ENCODE assay signal across 19 cellular contexts in genomic region chr16:21526923-21527807, GRCh38.
A peak's percentile ranks its signal among the peaks of the same experiment; 100 is the strongest.
DNase-seq lines count a peak whose midpoint lies in the region; ATAC-seq and TF ChIP-seq lines count a peak whose summit lies in the region.
"Had no signal": no experiment of that assay in that cellular context is flagged by ENCODE, and none has a peak within 500 bp of the region (broad histone marks: within the 10 kb centered on the region; RNA-seq: fewer than 3 reads in every experiment).

No MANE protein-coding gene starts in this region.

- H3K27ac ChIP-seq in right atrium auricular region: no peak overlapping the region
- H3K27ac ChIP-seq in RWPE1: peak overlapping the region; percentile 17; the same call in 1 of the 2 replicates
- no peak overlapping the region for H3K27ac ChIP-seq in spleen
- H3K27ac ChIP-seq: esophagus squamous epithelium, ovary, Peyer's patch, sigmoid colon, tibial artery had no signal

- ATAC-seq in left cardiac atrium (no peak), HG02642 (IDR thresholded peaks at IDR 0.05; ENCODE audit: poor library complexity, unreplicated experiment) (no peak)
- ATAC-seq: left lobe of liver, mucosa of descending colon had no signal

- H3K9me3 ChIP-seq in right atrium auricular region (no peaks in the 10 kb centered on the region), spleen (no peaks in the 10 kb centered on the region)
- H3K9me3 ChIP-seq: esophagus squamous epithelium, mucosa of descending colon, ovary, Peyer's patch, sigmoid colon, tibial artery had no signal

- no peak overlapping the region for H3K4me3 ChIP-seq in right atrium auricular region
- no peak overlapping the region for H3K4me3 ChIP-seq in spleen
- H3K4me3 ChIP-seq: esophagus squamous epithelium, mucosa of descending colon, ovary, Peyer's patch, sigmoid colon, tibial artery had no signal

- H3K4me1 ChIP-seq in right atrium auricular region: no peaks in the 10 kb centered on the region
- no peaks in the 10 kb centered on the region for H3K4me1 ChIP-seq in spleen
- H3K4me1 ChIP-seq: esophagus squamous epithelium, Peyer's patch, sigmoid colon, tibial artery had no signal

- H3K27me3 ChIP-seq in right atrium auricular region (no peaks in the 10 kb centered on the region), spleen (replicated peaks in 1 of 7) (no peaks in the 10 kb centered on the region)
- H3K27me3 ChIP-seq: ovary, Peyer's patch, sigmoid colon, tibial artery had no signal

- POLR2A ChIA-PET in RWPE1 (lab: Yijun Ruan, JAX; ENCODE audit: low non-redundant PET): no interaction called here

- DNase-seq in left cardiac atrium: peak; percentile 20
- DNase-seq in right atrium auricular region (ENCODE audit: low spot score): no peak
- no peak for DNase-seq in RWPE1 (ENCODE audit: low spot score)
- peak; percentile 14 for DNase-seq in iPS-NIHi7 (ENCODE audit: extremely low spot score)
- peak; percentile 68 for DNase-seq in spleen
- DNase-seq in activated CD4-positive, CD25-positive, alpha-beta regulatory T cell (lab: John Stamatoyannopoulos, UW): no peak
- DNase-seq in amygdala (lab: John Stamatoyannopoulos, UW): no peak
- DNase-seq: activated CD4-positive, alpha-beta T cell treated with anti-CD3 and anti-CD28 coated beads, Interleukin-2, amount 10 ng/mL, durations not matched to agents 24 days and 14 days; activated CD8-positive, alpha-beta memory T cell treated with anti-CD3 and anti-CD28 coated beads, Interleukin-2, amount 50 U/mL, for 48 hours; activated effector memory CD4-positive, alpha-beta T cell treated with Interleukin-2 at 50 U/mL for 16 hours; esophagus squamous epithelium; mucosa of descending colon; ovary; sigmoid colon; stimulated activated naive CD4-positive, alpha-beta T cell; tibial artery had no signal

- TF ChIP-seq CTCF in right atrium auricular region (IDR thresholded peaks at IDR 0.05): no peak
- TF ChIP-seq CTCF in RWPE1 (conservative IDR thresholded peaks at IDR 0.05; ENCODE audit: low read depth): no peak
- TF ChIP-seq CTCF in spleen (IDR thresholded peaks at IDR 0.05 in 8 of 11, conservative IDR thresholded peaks at IDR 0.05 in 3 of 11): no peak

- H3K36me3 ChIP-seq in right atrium auricular region (no peaks in the 10 kb centered on the region), spleen (no peaks in the 10 kb centered on the region)
- H3K36me3 ChIP-seq: esophagus squamous epithelium, ovary, Peyer's patch, sigmoid colon, tibial artery had no signal

- WGBS in spleen, 5 donors: 77 to 88% (median 85%) methylated on average over 16 to 20 of the region's 20 CpGs

- intact Hi-C loops in left cardiac atrium (cut with DNase I) (no loop called here), spleen (cut with DNase I; ENCODE audit: low total_unique reads) (no loop called here)

- TF ChIP-seq POLR2A in spleen (IDR thresholded peaks at IDR 0.05): no peak

- CTCF ChIA-PET in RWPE1 (lab: Yijun Ruan, JAX): no interaction called here

Comparison
In these comparisons a context has a peak if more than half of its experiments do, and no peak if none do; other contexts are left out.
1. DNase-seq: peak in left cardiac atrium (single experiment), iPS-NIHi7 (single experiment) and spleen (single experiment); none in right atrium auricular region (single experiment), RWPE1 (single experiment), activated CD4-positive, CD25-positive, alpha-beta regulatory T cell (0 of 4) and amygdala (0 of 56).